Comparison of ENCODE assay signal across 22 cellular contexts in the genomic region with DNA sequence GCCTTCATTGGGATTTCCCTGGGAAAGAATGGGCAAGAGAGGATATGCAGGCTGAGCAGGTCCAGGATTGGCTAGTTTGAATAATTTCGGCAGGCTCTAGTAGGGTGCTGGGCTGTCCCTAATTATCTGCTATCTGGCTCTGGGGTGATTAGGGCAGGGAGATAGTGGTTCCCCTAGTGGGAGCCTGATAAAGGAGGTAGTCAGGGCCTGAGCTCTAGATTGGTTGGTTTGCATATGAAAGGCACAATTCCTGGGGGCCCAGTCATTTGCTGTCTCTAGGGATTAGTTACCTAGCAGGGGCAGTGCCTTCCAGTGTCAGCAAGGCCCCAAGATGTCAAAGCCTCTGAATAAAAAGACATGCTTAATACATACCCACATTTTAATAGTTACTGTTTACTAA.
DNase-seq lines count a peak whose midpoint lies in the region; ATAC-seq and TF ChIP-seq lines count a peak whose summit lies in the region.
"Had no signal": no experiment of that assay in that cellular context is flagged by ENCODE, and none has a peak within 500 bp of the region (broad histone marks: within the 10 kb centered on the region; RNA-seq: fewer than 3 reads in every experiment).

No MANE protein-coding gene starts in this region.

- H3K4me3 Mint-ChIP-seq in stimulated activated naive B cell treated with anti-CD40 and anti-IgM and Interleukin-4, amounts not matched to agents 10 μg/mL and 1 μg/mL and 100 μg/mL, for 72 hours = no peak overlapping the region
- H3K4me3 Mint-ChIP-seq: CD14-positive monocyte had no signal

- intact Hi-C loops in body of pancreas (cut with DNase I) = no loop called here

- H3K4me3 ChIP-seq in HUES6 (ENCODE audit: low read depth, low read length) (0 out of 2 replicates have a peak overlapping the region, but pooled peaks have one; percentile 18), iPS-20b (ENCODE audit: low read length) (peak overlapping the region; percentile 29; the same call in 1 of the 2 replicates), body of pancreas (no peak overlapping the region)

- H3K27me3 ChIP-seq in HUES6 (ENCODE audit: control insufficient read depth, insufficient read depth, low read length) (no peaks in the 10 kb centered on the region), iPS-20b (ENCODE audit: insufficient read depth, low read length) (no peaks in the 10 kb centered on the region), body of pancreas (no peaks in the 10 kb centered on the region)

- no peaks in the 10 kb centered on the region for H3K36me3 Mint-ChIP-seq in stimulated activated naive B cell treated with anti-CD40 and anti-IgM and Interleukin-4, amounts not matched to agents 10 μg/mL and 1 μg/mL and 100 μg/mL, for 72 hours
- H3K36me3 Mint-ChIP-seq: CD14-positive monocyte had no signal

- no peak for ATAC-seq in stimulated activated naive B cell treated with anti-CD40 and anti-IgM and Interleukin-4, amounts not matched to agents 10 μg/mL and 1 μg/mL and 100 μg/mL, for 72 hours (replicated peaks)
- no peak for ATAC-seq in GM21423 (IDR thresholded peaks at IDR 0.05; ENCODE audit: unreplicated experiment)
- no peak for ATAC-seq in body of pancreas
- ATAC-seq: HCT116, HepG2, PC-3, SK-N-SH treated with all-trans-retinoic acid at 6 μM for 48 hours had no signal

- TF ChIP-seq CTCF in body of pancreas (IDR thresholded peaks at IDR 0.05) = no peak

- H3K27ac ChIP-seq in HUES6 (ENCODE audit: low read depth, low read length) = no peak overlapping the region
- H3K27ac ChIP-seq in iPS-20b (ENCODE audit: low read length) = no peak overlapping the region
- no peak overlapping the region for H3K27ac ChIP-seq in body of pancreas

- no peaks in the 10 kb centered on the region for H3K4me1 Mint-ChIP-seq in stimulated activated naive B cell treated with anti-CD40 and anti-IgM and Interleukin-4, amounts not matched to agents 10 μg/mL and 1 μg/mL and 100 μg/mL, for 72 hours
- H3K4me1 Mint-ChIP-seq: CD14-positive monocyte had no signal

- 43 to 56% methylated on average over 1 of the region's 1 CpG for WGBS in body of pancreas, 2 donors

- TF ChIP-seq POLR2A in body of pancreas (IDR thresholded peaks at IDR 0.05) = no peak

- peak overlapping the region; percentile 4 for H3K27ac Mint-ChIP-seq in stimulated activated naive B cell treated with anti-CD40 and anti-IgM and Interleukin-4, amounts not matched to agents 10 μg/mL and 1 μg/mL and 100 μg/mL, for 72 hours
- H3K27ac Mint-ChIP-seq: CD14-positive monocyte had no signal

- H3K9me3 Mint-ChIP-seq in stimulated activated naive B cell treated with anti-CD40 and anti-IgM and Interleukin-4, amounts not matched to agents 10 μg/mL and 1 μg/mL and 100 μg/mL, for 72 hours = no peaks in the 10 kb centered on the region

- DNase-seq in ecto neural progenitor cell (ENCODE audit: low spot score) (peak; percentile 73), amniotic stem cell (lab: John Stamatoyannopoulos, UW) (no peak), body of pancreas (no peak)
- no peak for DNase-seq in stimulated activated naive B cell treated with anti-CD40 and anti-IgM and Interleukin-4, amounts not matched to agents 10 μg/mL and 1 μg/mL and 100 μg/mL, for 72 hours
- DNase-seq in activated CD4-positive, CD25-positive, alpha-beta regulatory T cell treated with anti-CD3 and anti-CD28 coated beads, Interleukin-2, amount 50 U/mL, for 72 hours = no peak
- DNase-seq: ACHN, AML-193, DMS79, KBM-7, MV-4-11, NCI-H1694 treated with DMSO at 0.1 percent for 48 hours, NCI-H82, PC-3, RPMI8226, SIG-M5 had no signal

- no peaks in the 10 kb centered on the region for H3K36me3 ChIP-seq in HUES6 (ENCODE audit: control insufficient read depth, insufficient read depth, low read length)
- no peaks in the 10 kb centered on the region for H3K36me3 ChIP-seq in iPS-20b (ENCODE audit: insufficient read depth, low read depth, low read length)
- no peaks in the 10 kb centered on the region for H3K36me3 ChIP-seq in body of pancreas (replicated peaks in 1 of 2; ENCODE audit: insufficient read depth in 1 of 2, low read depth in 2 of 2)

- H3K9ac ChIP-seq in HUES6 (ENCODE audit: low read length) (peak overlapping the region; percentile 6), iPS-20b (ENCODE audit: low read depth, low read length) (no peak overlapping the region)

- H3K4me1 ChIP-seq in HUES6 (ENCODE audit: control insufficient read depth, insufficient read depth, low read length) = peaks cover 17% of the 10 kb centered on the region
- H3K4me1 ChIP-seq in iPS-20b (ENCODE audit: insufficient read depth, low read length) = peaks cover 14% of the 10 kb centered on the region
- H3K4me1 ChIP-seq in body of pancreas = no peaks in the 10 kb centered on the region

- H3K27me3 Mint-ChIP-seq in stimulated activated naive B cell treated with anti-CD40 and anti-IgM and Interleukin-4, amounts not matched to agents 10 μg/mL and 1 μg/mL and 100 μg/mL, for 72 hours = no peaks in the 10 kb centered on the region

- H3K9me3 ChIP-seq in HUES6 (ENCODE audit: control insufficient read depth, insufficient read depth, low read depth, low read length) (no peaks in the 10 kb centered on the region), iPS-20b (ENCODE audit: insufficient read depth, low read depth, low read length) (no peaks in the 10 kb centered on the region), body of pancreas (no peaks in the 10 kb centered on the region)

Comparison
In these comparisons a context has a peak if more than half of its experiments do, and no peak if none do; other contexts are left out.
1. H3K4me3 ChIP-seq: peak in HUES6 (single experiment) and iPS-20b (single experiment); none in body of pancreas (0 of 2).